In genomic region chr14:36986407-36986806, GRCh38 we compare ENCODE assay signal across 1 cellular context.
TF ChIP-seq lines count a peak whose summit lies in the region.

No MANE protein-coding gene starts in this region.

TF ChIP-seq in GM23338, 12 proteins besides CTCF, POLR2A, EP300 and RAD21 (continued from another document):
- TF ChIP-seq, protein P1, sequence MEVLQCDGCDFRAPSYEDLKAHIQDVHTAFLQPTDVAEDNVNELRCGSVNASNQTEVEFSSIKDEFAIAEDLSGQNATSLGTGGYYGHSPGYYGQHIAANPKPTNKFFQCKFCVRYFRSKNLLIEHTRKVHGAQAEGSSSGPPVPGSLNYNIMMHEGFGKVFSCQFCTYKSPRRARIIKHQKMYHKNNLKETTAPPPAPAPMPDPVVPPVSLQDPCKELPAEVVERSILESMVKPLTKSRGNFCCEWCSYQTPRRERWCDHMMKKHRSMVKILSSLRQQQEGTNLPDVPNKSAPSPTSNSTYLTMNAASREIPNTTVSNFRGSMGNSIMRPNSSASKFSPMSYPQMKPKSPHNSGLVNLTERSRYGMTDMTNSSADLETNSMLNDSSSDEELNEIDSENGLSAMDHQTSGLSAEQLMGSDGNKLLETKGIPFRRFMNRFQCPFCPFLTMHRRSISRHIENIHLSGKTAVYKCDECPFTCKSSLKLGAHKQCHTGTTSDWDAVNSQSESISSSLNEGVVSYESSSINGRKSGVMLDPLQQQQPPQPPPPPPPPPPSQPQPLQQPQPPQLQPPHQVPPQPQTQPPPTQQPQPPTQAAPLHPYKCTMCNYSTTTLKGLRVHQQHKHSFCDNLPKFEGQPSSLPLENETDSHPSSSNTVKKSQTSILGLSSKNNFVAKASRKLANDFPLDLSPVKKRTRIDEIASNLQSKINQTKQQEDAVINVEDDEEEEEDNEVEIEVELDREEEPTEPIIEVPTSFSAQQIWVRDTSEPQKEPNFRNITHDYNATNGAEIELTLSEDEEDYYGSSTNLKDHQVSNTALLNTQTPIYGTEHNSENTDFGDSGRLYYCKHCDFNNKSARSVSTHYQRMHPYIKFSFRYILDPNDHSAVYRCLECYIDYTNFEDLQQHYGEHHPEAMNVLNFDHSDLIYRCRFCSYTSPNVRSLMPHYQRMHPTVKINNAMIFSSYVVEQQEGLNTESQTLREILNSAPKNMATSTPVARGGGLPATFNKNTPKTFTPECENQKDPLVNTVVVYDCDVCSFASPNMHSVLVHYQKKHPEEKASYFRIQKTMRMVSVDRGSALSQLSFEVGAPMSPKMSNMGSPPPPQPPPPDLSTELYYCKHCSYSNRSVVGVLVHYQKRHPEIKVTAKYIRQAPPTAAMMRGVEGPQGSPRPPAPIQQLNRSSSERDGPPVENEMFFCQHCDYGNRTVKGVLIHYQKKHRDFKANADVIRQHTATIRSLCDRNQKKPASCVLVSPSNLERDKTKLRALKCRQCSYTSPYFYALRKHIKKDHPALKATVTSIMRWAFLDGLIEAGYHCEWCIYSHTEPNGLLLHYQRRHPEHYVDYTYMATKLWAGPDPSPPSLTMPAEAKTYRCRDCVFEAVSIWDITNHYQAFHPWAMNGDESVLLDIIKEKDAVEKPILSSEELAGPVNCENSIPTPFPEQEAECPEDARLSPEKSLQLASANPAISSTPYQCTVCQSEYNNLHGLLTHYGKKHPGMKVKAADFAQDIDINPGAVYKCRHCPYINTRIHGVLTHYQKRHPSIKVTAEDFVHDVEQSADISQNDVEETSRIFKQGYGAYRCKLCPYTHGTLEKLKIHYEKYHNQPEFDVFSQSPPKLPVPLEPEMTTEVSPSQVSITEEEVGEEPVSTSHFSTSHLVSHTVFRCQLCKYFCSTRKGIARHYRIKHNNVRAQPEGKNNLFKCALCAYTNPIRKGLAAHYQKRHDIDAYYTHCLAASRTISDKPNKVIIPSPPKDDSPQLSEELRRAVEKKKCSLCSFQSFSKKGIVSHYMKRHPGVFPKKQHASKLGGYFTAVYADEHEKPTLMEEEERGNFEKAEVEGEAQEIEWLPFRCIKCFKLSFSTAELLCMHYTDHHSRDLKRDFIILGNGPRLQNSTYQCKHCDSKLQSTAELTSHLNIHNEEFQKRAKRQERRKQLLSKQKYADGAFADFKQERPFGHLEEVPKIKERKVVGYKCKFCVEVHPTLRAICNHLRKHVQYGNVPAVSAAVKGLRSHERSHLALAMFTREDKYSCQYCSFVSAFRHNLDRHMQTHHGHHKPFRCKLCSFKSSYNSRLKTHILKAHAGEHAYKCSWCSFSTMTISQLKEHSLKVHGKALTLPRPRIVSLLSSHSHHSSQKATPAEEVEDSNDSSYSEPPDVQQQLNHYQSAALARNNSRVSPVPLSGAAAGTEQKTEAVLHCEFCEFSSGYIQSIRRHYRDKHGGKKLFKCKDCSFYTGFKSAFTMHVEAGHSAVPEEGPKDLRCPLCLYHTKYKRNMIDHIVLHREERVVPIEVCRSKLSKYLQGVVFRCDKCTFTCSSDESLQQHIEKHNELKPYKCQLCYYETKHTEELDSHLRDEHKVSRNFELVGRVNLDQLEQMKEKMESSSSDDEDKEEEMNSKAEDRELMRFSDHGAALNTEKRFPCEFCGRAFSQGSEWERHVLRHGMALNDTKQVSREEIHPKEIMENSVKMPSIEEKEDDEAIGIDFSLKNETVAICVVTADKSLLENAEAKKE (CRISPR knock-in tag; IDR thresholded peaks at IDR 0.05), result no peak
- TF ChIP-seq, protein P2, sequence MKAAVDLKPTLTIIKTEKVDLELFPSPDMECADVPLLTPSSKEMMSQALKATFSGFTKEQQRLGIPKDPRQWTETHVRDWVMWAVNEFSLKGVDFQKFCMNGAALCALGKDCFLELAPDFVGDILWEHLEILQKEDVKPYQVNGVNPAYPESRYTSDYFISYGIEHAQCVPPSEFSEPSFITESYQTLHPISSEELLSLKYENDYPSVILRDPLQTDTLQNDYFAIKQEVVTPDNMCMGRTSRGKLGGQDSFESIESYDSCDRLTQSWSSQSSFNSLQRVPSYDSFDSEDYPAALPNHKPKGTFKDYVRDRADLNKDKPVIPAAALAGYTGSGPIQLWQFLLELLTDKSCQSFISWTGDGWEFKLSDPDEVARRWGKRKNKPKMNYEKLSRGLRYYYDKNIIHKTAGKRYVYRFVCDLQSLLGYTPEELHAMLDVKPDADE (IDR thresholded peaks at IDR 0.05), result no peak
- TF ChIP-seq CREB1 (CRISPR knock-in tag; IDR thresholded peaks at IDR 0.05; ENCODE audit: low read depth), result no peak
- TF ChIP-seq NANOG (IDR thresholded peaks at IDR 0.05; ENCODE audit: borderline replicate concordance), result no peak
- TF ChIP-seq ZNF331 (CRISPR knock-in tag; IDR thresholded peaks at IDR 0.05; ENCODE audit: low read depth), result no peak
- TF ChIP-seq, protein P3, sequence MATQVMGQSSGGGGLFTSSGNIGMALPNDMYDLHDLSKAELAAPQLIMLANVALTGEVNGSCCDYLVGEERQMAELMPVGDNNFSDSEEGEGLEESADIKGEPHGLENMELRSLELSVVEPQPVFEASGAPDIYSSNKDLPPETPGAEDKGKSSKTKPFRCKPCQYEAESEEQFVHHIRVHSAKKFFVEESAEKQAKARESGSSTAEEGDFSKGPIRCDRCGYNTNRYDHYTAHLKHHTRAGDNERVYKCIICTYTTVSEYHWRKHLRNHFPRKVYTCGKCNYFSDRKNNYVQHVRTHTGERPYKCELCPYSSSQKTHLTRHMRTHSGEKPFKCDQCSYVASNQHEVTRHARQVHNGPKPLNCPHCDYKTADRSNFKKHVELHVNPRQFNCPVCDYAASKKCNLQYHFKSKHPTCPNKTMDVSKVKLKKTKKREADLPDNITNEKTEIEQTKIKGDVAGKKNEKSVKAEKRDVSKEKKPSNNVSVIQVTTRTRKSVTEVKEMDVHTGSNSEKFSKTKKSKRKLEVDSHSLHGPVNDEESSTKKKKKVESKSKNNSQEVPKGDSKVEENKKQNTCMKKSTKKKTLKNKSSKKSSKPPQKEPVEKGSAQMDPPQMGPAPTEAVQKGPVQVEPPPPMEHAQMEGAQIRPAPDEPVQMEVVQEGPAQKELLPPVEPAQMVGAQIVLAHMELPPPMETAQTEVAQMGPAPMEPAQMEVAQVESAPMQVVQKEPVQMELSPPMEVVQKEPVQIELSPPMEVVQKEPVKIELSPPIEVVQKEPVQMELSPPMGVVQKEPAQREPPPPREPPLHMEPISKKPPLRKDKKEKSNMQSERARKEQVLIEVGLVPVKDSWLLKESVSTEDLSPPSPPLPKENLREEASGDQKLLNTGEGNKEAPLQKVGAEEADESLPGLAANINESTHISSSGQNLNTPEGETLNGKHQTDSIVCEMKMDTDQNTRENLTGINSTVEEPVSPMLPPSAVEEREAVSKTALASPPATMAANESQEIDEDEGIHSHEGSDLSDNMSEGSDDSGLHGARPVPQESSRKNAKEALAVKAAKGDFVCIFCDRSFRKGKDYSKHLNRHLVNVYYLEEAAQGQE (IDR thresholded peaks at IDR 0.05; ENCODE audit: unreplicated experiment), result no peak
- no peak for TF ChIP-seq STAT1 (IDR thresholded peaks at IDR 0.05; ENCODE audit: unreplicated experiment)
- no peak for TF ChIP-seq EZH2 (IDR thresholded peaks at IDR 0.05; ENCODE audit: low read depth, unreplicated experiment)
- TF ChIP-seq POLR2AphosphoS5 (IDR thresholded peaks at IDR 0.05; ENCODE audit: low read depth), result no peak
